ENCODE assay signal across 1 cellular context in genomic region chr1:54403377-54403776, GRCh38.
TF ChIP-seq lines count a peak whose summit lies in the region.

No MANE protein-coding gene starts in this region.

TF ChIP-seq in K562, 482 proteins besides CTCF, POLR2A, EP300 and RAD21 (continued from another document):
- TF ChIP-seq, protein P1, sequence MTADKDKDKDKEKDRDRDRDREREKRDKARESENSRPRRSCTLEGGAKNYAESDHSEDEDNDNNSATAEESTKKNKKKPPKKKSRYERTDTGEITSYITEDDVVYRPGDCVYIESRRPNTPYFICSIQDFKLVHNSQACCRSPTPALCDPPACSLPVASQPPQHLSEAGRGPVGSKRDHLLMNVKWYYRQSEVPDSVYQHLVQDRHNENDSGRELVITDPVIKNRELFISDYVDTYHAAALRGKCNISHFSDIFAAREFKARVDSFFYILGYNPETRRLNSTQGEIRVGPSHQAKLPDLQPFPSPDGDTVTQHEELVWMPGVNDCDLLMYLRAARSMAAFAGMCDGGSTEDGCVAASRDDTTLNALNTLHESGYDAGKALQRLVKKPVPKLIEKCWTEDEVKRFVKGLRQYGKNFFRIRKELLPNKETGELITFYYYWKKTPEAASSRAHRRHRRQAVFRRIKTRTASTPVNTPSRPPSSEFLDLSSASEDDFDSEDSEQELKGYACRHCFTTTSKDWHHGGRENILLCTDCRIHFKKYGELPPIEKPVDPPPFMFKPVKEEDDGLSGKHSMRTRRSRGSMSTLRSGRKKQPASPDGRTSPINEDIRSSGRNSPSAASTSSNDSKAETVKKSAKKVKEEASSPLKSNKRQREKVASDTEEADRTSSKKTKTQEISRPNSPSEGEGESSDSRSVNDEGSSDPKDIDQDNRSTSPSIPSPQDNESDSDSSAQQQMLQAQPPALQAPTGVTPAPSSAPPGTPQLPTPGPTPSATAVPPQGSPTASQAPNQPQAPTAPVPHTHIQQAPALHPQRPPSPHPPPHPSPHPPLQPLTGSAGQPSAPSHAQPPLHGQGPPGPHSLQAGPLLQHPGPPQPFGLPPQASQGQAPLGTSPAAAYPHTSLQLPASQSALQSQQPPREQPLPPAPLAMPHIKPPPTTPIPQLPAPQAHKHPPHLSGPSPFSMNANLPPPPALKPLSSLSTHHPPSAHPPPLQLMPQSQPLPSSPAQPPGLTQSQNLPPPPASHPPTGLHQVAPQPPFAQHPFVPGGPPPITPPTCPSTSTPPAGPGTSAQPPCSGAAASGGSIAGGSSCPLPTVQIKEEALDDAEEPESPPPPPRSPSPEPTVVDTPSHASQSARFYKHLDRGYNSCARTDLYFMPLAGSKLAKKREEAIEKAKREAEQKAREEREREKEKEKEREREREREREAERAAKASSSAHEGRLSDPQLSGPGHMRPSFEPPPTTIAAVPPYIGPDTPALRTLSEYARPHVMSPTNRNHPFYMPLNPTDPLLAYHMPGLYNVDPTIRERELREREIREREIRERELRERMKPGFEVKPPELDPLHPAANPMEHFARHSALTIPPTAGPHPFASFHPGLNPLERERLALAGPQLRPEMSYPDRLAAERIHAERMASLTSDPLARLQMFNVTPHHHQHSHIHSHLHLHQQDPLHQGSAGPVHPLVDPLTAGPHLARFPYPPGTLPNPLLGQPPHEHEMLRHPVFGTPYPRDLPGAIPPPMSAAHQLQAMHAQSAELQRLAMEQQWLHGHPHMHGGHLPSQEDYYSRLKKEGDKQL (CRISPR knock-in tag; IDR thresholded peaks at IDR 0.05; ENCODE audit: borderline replicate concordance), result no peak
- TF ChIP-seq THRA (IDR thresholded peaks at IDR 0.05), result no peak
- no peak for TF ChIP-seq ZKSCAN3 (CRISPR knock-in tag; IDR thresholded peaks at IDR 0.05)
- no peak for TF ChIP-seq NFE2 (IDR thresholded peaks at IDR 0.05; ENCODE audit: low read depth)
- TF ChIP-seq NCOA4 (IDR thresholded peaks at IDR 0.05; ENCODE audit: partially characterized antibody), result no peak
- TF ChIP-seq, protein P2, sequence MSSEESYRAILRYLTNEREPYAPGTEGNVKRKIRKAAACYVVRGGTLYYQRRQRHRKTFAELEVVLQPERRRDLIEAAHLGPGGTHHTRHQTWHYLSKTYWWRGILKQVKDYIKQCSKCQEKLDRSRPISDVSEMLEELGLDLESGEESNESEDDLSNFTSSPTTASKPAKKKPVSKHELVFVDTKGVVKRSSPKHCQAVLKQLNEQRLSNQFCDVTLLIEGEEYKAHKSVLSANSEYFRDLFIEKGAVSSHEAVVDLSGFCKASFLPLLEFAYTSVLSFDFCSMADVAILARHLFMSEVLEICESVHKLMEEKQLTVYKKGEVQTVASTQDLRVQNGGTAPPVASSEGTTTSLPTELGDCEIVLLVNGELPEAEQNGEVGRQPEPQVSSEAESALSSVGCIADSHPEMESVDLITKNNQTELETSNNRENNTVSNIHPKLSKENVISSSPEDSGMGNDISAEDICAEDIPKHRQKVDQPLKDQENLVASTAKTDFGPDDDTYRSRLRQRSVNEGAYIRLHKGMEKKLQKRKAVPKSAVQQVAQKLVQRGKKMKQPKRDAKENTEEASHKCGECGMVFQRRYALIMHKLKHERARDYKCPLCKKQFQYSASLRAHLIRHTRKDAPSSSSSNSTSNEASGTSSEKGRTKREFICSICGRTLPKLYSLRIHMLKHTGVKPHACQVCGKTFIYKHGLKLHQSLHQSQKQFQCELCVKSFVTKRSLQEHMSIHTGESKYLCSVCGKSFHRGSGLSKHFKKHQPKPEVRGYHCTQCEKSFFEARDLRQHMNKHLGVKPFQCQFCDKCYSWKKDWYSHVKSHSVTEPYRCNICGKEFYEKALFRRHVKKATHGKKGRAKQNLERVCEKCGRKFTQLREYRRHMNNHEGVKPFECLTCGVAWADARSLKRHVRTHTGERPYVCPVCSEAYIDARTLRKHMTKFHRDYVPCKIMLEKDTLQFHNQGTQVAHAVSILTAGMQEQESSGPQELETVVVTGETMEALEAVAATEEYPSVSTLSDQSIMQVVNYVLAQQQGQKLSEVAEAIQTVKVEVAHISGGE (CRISPR knock-in tag; IDR thresholded peaks at IDR 0.05), result 0 out of 6 replicates have a peak, but pooled peaks of 1 of the 3 experiments have one; percentile 25
